Comparison of ENCODE assay signal across 14 cellular contexts in genomic region chr2:28635251-28635650, GRCh38.
DNase-seq lines count a peak whose midpoint lies in the region; ATAC-seq and TF ChIP-seq lines count a peak whose summit lies in the region.
"Had no signal": no experiment of that assay in that cellular context is flagged by ENCODE, and none has a peak within 500 bp of the region (broad histone marks: within the 10 kb centered on the region; RNA-seq: fewer than 3 reads in every experiment).

No MANE protein-coding gene starts in this region.

- ATAC-seq in Right ventricle myocardium inferior (peak; percentile 71), HG03469 (IDR thresholded peaks at IDR 0.05; ENCODE audit: unreplicated experiment) (no peak)

- H3K36me3 ChIP-seq in muscle layer of colon (ENCODE audit: insufficient read depth, low read length) = no peaks in the 10 kb centered on the region
- no peaks in the 10 kb centered on the region for H3K36me3 ChIP-seq in tibial artery
- H3K36me3 ChIP-seq: BLaER1 had no signal

- no peaks in the 10 kb centered on the region for H3K9me3 Mint-ChIP-seq in brain
- H3K9me3 Mint-ChIP-seq: activated naive CD8-positive, alpha-beta T cell treated with anti-CD3 and anti-CD28 coated beads, Interleukin-2, amount 10 ng/mL, durations not matched to agents 7 days and 5 days had no signal

- no peak for DNase-seq in Right ventricle myocardium inferior (ENCODE audit: missing footprints)
- peak; percentile 80 to 93 for DNase-seq in tibial artery
- no peak for DNase-seq in stimulated activated CD4-positive, alpha-beta T cell treated with anti-CD3 and anti-CD28 coated beads, Interleukin-15, amount 100 ng/mL, for 24 hours
- no peak for DNase-seq in GM13977 (ENCODE audit: low spot score)
- no peak for DNase-seq in NCI-H526 (lab: John Stamatoyannopoulos, UW)
- DNase-seq: activated naive CD8-positive, alpha-beta T cell treated with anti-CD3 and anti-CD28 coated beads, Interleukin-2, amount 10 ng/mL, durations not matched to agents 7 days and 5 days; Kasumi-1; NCI-H2081; stimulated activated CD4-positive, alpha-beta T cell treated with anti-CD3 and anti-CD28 coated beads, Interleukin-1b, Interleukin-23, amount 100 ng/mL, for 48 hours had no signal

- in situ Hi-C loops in GM13977 (cut with MboI; ENCODE audit: low pct_unique_long_range_greater_than_20kb, low sequenced_read_pairs, unreplicated experiment) = no loop called here

- H3K4me3 Mint-ChIP-seq in brain = no peak overlapping the region
- H3K4me3 Mint-ChIP-seq: activated naive CD8-positive, alpha-beta T cell treated with anti-CD3 and anti-CD28 coated beads, Interleukin-2, amount 10 ng/mL, durations not matched to agents 7 days and 5 days had no signal

- H3K9me3 ChIP-seq in muscle layer of colon (ENCODE audit: low read length) = no peaks in the 10 kb centered on the region
- no peaks in the 10 kb centered on the region for H3K9me3 ChIP-seq in tibial artery
- H3K9me3 ChIP-seq: BLaER1, neutrophil had no signal

- peak overlapping the region; percentile 4 for H3K9ac ChIP-seq in muscle layer of colon (ENCODE audit: low read length)
- H3K9ac ChIP-seq: BLaER1 had no signal

- peaks cover 35% of the 10 kb centered on the region for H3K4me1 Mint-ChIP-seq in brain

- H3K36me3 Mint-ChIP-seq in brain = no peaks in the 10 kb centered on the region
- H3K36me3 Mint-ChIP-seq: activated naive CD8-positive, alpha-beta T cell treated with anti-CD3 and anti-CD28 coated beads, Interleukin-2, amount 10 ng/mL, durations not matched to agents 7 days and 5 days had no signal

- H3K4me3 ChIP-seq in muscle layer of colon (ENCODE audit: low read depth in 1 of 2, low read length in 2 of 2) = no peak overlapping the region
- H3K4me3 ChIP-seq in tibial artery = no peak overlapping the region
- H3K4me3 ChIP-seq: BLaER1 had no signal

- H3K27ac Mint-ChIP-seq in brain = peak overlapping the region in 3 of 5 experiments; percentile 16 to 26 (median 23)
- H3K27ac Mint-ChIP-seq: activated naive CD8-positive, alpha-beta T cell treated with anti-CD3 and anti-CD28 coated beads, Interleukin-2, amount 10 ng/mL, durations not matched to agents 7 days and 5 days had no signal

- H3K27me3 Mint-ChIP-seq in brain = peaks cover 18% of the 10 kb centered on the region

- TF ChIP-seq CTCF in brain (conservative IDR thresholded peaks at IDR 0.05) (no peak), tibial artery (IDR thresholded peaks at IDR 0.05) (no peak), GM13977 (IDR thresholded peaks at IDR 0.05; ENCODE audit: extremely low read depth, insufficient read depth, missing control alignments) (no peak)

- no peaks in the 10 kb centered on the region for H3K27me3 ChIP-seq in muscle layer of colon (ENCODE audit: control insufficient read depth in 1 of 2, insufficient read depth in 2 of 2, low read length in 2 of 2)
- H3K27me3 ChIP-seq in tibial artery = no peaks in the 10 kb centered on the region
- H3K27me3 ChIP-seq: BLaER1, neutrophil had no signal

- H3K4me1 ChIP-seq in muscle layer of colon (ENCODE audit: insufficient read depth, low read length) = peaks cover 13% of the 10 kb centered on the region
- H3K4me1 ChIP-seq in tibial artery = peaks cover 0 to 94% (median 60%) of the 10 kb centered on the region in 4 donors

- H3K27ac ChIP-seq in muscle layer of colon (ENCODE audit: low read depth, low read length) = peak overlapping the region; percentile 54
- peak overlapping the region; percentile 98 for H3K27ac ChIP-seq in tibial artery
- H3K27ac ChIP-seq: BLaER1, neutrophil had no signal

- intact Hi-C loops in Right ventricle myocardium inferior (cut with DNase I) (no loop called here), tibial artery (cut with DNase I; ENCODE audit: low total_unique reads) (no loop called here)

Comparison
In these comparisons a context has a peak if more than half of its experiments do, and no peak if none do; other contexts are left out.
1. DNase-seq: peak in tibial artery (2 of 2); none in Right ventricle myocardium inferior (single experiment), stimulated activated CD4-positive, alpha-beta T cell treated with anti-CD3 and anti-CD28 coated beads, Interleukin-15, amount 100 ng/mL, for 24 hours (single experiment), GM13977 (single experiment) and NCI-H526 (0 of 2).